8 cellular contexts compared by ENCODE assay signal in genomic region chr11:65116370-65117205, GRCh38. TPM values are rescaled to one million over a fixed set of nuclear protein-coding genes. Genes with fewer than 3 reads are reported as not detected.
DNase-seq lines count a peak whose midpoint lies in the region; ATAC-seq and TF ChIP-seq lines count a peak whose summit lies in the region.

No MANE protein-coding gene starts in this region.

- H3K27me3 ChIP-seq in fibroblast of lung (ENCODE audit: control insufficient read depth, insufficient read depth, low read length): no peaks in the 10 kb centered on the region

- H3K27ac ChIP-seq in fibroblast of lung (ENCODE audit: insufficient read depth, low read length): peak overlapping the region; percentile 85

- H3K4me1 ChIP-seq in fibroblast of lung (ENCODE audit: control insufficient read depth, extremely low read depth, insufficient read depth, low read length): peaks cover 22% of the 10 kb centered on the region

- DNase-seq in GM12865 (ENCODE audit: low read depth): peak; percentile 74
- DNase-seq in NCI-H1105 treated with DMSO at 0.1 percent for 48 hours (lab: John Stamatoyannopoulos, UW): peak; percentile 7
- peak; percentile 61 for DNase-seq in activated T-cell treated with anti-CD3 and anti-CD28 coated beads, Interleukin-2, amount 50 U/mL, for 4 hours
- DNase-seq in fibroblast of lung (ENCODE audit: low read depth in 2 of 2): peak; percentile 27 to 82
- DNase-seq in osteocyte (ENCODE audit: extremely low spot score, unreplicated experiment): no peak
- no peak for DNase-seq in retina

- ATAC-seq in activated T-cell treated with anti-CD3 and anti-CD28 coated beads, Interleukin-2, amount 50 U/mL, for 4 hours: peak; percentile 26 to 31
- ATAC-seq in HG02852 (IDR thresholded peaks at IDR 0.05; ENCODE audit: unreplicated experiment) (no peak), HG02885 (IDR thresholded peaks at IDR 0.05; ENCODE audit: poor library complexity, unreplicated experiment) (no peak)

- no peak for TF ChIP-seq CTCF in GM12865 (IDR thresholded peaks at IDR 0.05; ENCODE audit: insufficient read depth, low read depth, low read length, missing control alignments)
- no peak for TF ChIP-seq CTCF in fibroblast of lung (conservative IDR thresholded peaks at IDR 0.05 in 1 of 2, IDR thresholded peaks at IDR 0.05 in 1 of 2; ENCODE audit: low read depth in 1 of 2, low read length in 2 of 2)
- no peak for TF ChIP-seq CTCF in osteocyte (IDR thresholded peaks at IDR 0.05)

- peak overlapping the region; percentile 64 for H3K4me2 ChIP-seq in fibroblast of lung (ENCODE audit: extremely low read depth, insufficient read depth, low read length)

- no peaks in the 10 kb centered on the region for H3K9me3 ChIP-seq in fibroblast of lung (ENCODE audit: control insufficient read depth, insufficient read depth, low read depth, low read length)

- H3K4me3 ChIP-seq in GM12865 (ENCODE audit: low read depth, low read length) (peak overlapping the region; percentile 67), fibroblast of lung (replicated peaks in 1 of 4; ENCODE audit: control extremely low read depth in 1 of 4, insufficient read depth in 1 of 4, low read depth in 3 of 4, low read length in 4 of 4) (peak overlapping the region; percentile 74 to 94 (median 83))

- H3K36me3 ChIP-seq in fibroblast of lung (ENCODE audit: control insufficient read depth, insufficient read depth, low read length): peaks cover 15% of the 10 kb centered on the region

- peak overlapping the region; percentile 88 for H3K9ac ChIP-seq in fibroblast of lung (ENCODE audit: insufficient read depth, low read length)

- peaks cover 60% of the 10 kb centered on the region for H3K4me1 Mint-ChIP-seq in activated T-cell treated with anti-CD3 and anti-CD28 coated beads, Interleukin-2, amount 50 U/mL, for 4 hours (ENCODE audit: low read depth)
- H3K4me1 Mint-ChIP-seq in osteocyte (ENCODE audit: unreplicated experiment): peaks cover 33% of the 10 kb centered on the region

- no peak overlapping the region for H2AFZ ChIP-seq in fibroblast of lung (ENCODE audit: low read length)

- peaks cover 25% of the 10 kb centered on the region for H3K36me3 Mint-ChIP-seq in activated T-cell treated with anti-CD3 and anti-CD28 coated beads, Interleukin-2, amount 50 U/mL, for 4 hours (ENCODE audit: insufficient read depth)
- H3K36me3 Mint-ChIP-seq in osteocyte (ENCODE audit: unreplicated experiment): peaks cover 15% of the 10 kb centered on the region

- H3K9me3 Mint-ChIP-seq in activated T-cell treated with anti-CD3 and anti-CD28 coated beads, Interleukin-2, amount 50 U/mL, for 4 hours: no peaks in the 10 kb centered on the region
- H3K9me3 Mint-ChIP-seq in osteocyte (ENCODE audit: unreplicated experiment): no peaks in the 10 kb centered on the region

- H4K20me1 ChIP-seq in fibroblast of lung (ENCODE audit: control insufficient read depth, extremely low read depth, insufficient read depth, low read length): no peaks in the 10 kb centered on the region

- peak overlapping the region; percentile 88 for H3K4me3 Mint-ChIP-seq in activated T-cell treated with anti-CD3 and anti-CD28 coated beads, Interleukin-2, amount 50 U/mL, for 4 hours
- peak overlapping the region; percentile 86 for H3K4me3 Mint-ChIP-seq in osteocyte (ENCODE audit: unreplicated experiment)

- peak overlapping the region; percentile 83 for H3K27ac Mint-ChIP-seq in osteocyte (ENCODE audit: unreplicated experiment)

- H3K79me2 ChIP-seq in fibroblast of lung (ENCODE audit: control insufficient read depth, insufficient read depth, low read length): peaks cover 30% of the 10 kb centered on the region

- no peaks in the 10 kb centered on the region for H3K27me3 Mint-ChIP-seq in activated T-cell treated with anti-CD3 and anti-CD28 coated beads, Interleukin-2, amount 50 U/mL, for 4 hours (ENCODE audit: low read depth)
- no peaks in the 10 kb centered on the region for H3K27me3 Mint-ChIP-seq in osteocyte (ENCODE audit: unreplicated experiment)

RNA-seq across cellular contexts. Expression of gene ZNHIT2, which starts 0.9 kb away (rescaled TPM):
- 10 to 100 TPM; 25.9 to 28.1 (median 26.2) TPM for total RNA-seq in activated T-cell treated with anti-CD3 and anti-CD28 coated beads, Interleukin-2, amount 50 U/mL, for 4 hours
- 12.8 and 13.2 TPM in 2 replicates for total RNA-seq in fibroblast of lung
- polyA plus RNA-seq in fibroblast of lung: 1.4 and 1.7 TPM in 2 replicates
- 5.8 and 10.2 TPM in 2 replicates for polyA plus RNA-seq in fibroblast of lung (2012)
- polyA minus RNA-seq in fibroblast of lung (ENCODE audit: low replicate concordance): 0.94 and 1.0 TPM in 2 replicates
- 9.0 and 9.8 TPM in 2 replicates for total RNA-seq in osteocyte

RNA-seq across cellular contexts. Expression of gene TM7SF2, which starts 4.9 kb away (rescaled TPM):
- 10 to 100 TPM; 18.4 to 19.4 (median 18.7) TPM for total RNA-seq in activated T-cell treated with anti-CD3 and anti-CD28 coated beads, Interleukin-2, amount 50 U/mL, for 4 hours
- total RNA-seq in fibroblast of lung (30.0 and 89.5 TPM in 2 replicates), osteocyte (13.6 and 18.3 TPM in 2 replicates)
- 11.7 and 16.9 TPM in 2 replicates for polyA plus RNA-seq in fibroblast of lung
- polyA plus RNA-seq in fibroblast of lung (2012): 12.7 and 21.9 TPM in 2 replicates
- polyA minus RNA-seq in fibroblast of lung (ENCODE audit: low replicate concordance): 74.8 and 156 TPM in 2 replicates

RNA-seq across cellular contexts. Expression of gene FAU, which starts 5.3 kb away (rescaled TPM):
- 1,000 to 10,000 TPM; 1,673 to 1,831 (median 1,724) TPM for total RNA-seq in activated T-cell treated with anti-CD3 and anti-CD28 coated beads, Interleukin-2, amount 50 U/mL, for 4 hours
- total RNA-seq in fibroblast of lung (336 and 338 TPM in 2 replicates), osteocyte (734 and 738 TPM in 2 replicates)
- polyA plus RNA-seq in fibroblast of lung: 256 and 290 TPM in 2 replicates
- 927 and 982 TPM in 2 replicates for polyA plus RNA-seq in fibroblast of lung (2012)
- 57.5 and 61.8 TPM in 2 replicates for polyA minus RNA-seq in fibroblast of lung (ENCODE audit: low replicate concordance)

RNA-seq across cellular contexts. Expression of gene MRPL49, which starts 5.5 kb away (rescaled TPM):
- 100 to 1,000 TPM; 102 to 110 (median 104) TPM for total RNA-seq in activated T-cell treated with anti-CD3 and anti-CD28 coated beads, Interleukin-2, amount 50 U/mL, for 4 hours
- total RNA-seq in fibroblast of lung: 46.2 and 70.8 TPM in 2 replicates
- polyA plus RNA-seq in fibroblast of lung: 55.5 and 60.8 TPM in 2 replicates
- 39.5 and 45.3 TPM in 2 replicates for polyA plus RNA-seq in fibroblast of lung (2012)
- 58.5 and 106 TPM in 2 replicates for polyA minus RNA-seq in fibroblast of lung (ENCODE audit: low replicate concordance)
- total RNA-seq in osteocyte: 41.0 and 43.5 TPM in 2 replicates

RNA-seq across cellular contexts. Expression of gene SYVN1, which starts 17.7 kb away (rescaled TPM):
- total RNA-seq in activated T-cell treated with anti-CD3 and anti-CD28 coated beads, Interleukin-2, amount 50 U/mL, for 4 hours: 10 to 100 TPM; 36.8 to 51.5 (median 47.2) TPM
- total RNA-seq in fibroblast of lung (13.6 and 15.5 TPM in 2 replicates), osteocyte (53.6 and 57.1 TPM in 2 replicates)
- polyA plus RNA-seq in fibroblast of lung: 25.2 and 30.4 TPM in 2 replicates
- polyA plus RNA-seq in fibroblast of lung (2012): 26.7 and 28.2 TPM in 2 replicates
- 259 and 336 TPM in 2 replicates for polyA minus RNA-seq in fibroblast of lung (ENCODE audit: low replicate concordance)

Comparison
In these comparisons a context has a peak if more than half of its experiments do, and no peak if none do; other contexts are left out.
1. DNase-seq: peak in GM12865 (single experiment), NCI-H1105 treated with DMSO at 0.1 percent for 48 hours (single experiment), activated T-cell treated with anti-CD3 and anti-CD28 coated beads, Interleukin-2, amount 50 U/mL, for 4 hours (single experiment) and fibroblast of lung (2 of 2); none in osteocyte (single experiment) and retina (single experiment).
2. ATAC-seq: peak in activated T-cell treated with anti-CD3 and anti-CD28 coated beads, Interleukin-2, amount 50 U/mL, for 4 hours (2 of 2); none in HG02852 (single experiment) and HG02885 (single experiment).